ENCODE assay signal across 14 cellular contexts in the genomic region with DNA sequence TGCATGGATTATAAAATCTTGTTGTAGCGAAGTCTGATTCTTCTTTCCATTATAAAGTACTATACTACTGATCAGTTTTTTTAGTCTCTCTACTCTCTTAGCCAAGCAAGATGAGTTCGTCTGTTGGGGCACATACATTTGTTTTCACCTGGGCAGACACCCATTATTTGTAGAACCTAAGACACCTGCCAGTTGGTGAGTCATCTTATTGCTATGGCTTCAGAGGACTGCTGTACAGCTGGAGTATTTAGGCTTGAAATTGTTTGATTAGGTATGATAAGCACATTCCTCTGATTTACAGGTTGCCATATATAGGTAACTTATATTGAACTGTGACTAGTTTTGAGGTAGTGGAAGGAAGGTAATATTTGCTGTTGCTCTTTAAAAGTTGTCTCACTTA. TPM values are rescaled to one million over a fixed set of nuclear protein-coding genes. Genes with fewer than 3 reads are reported as not detected.
A peak's percentile ranks its signal among the peaks of the same experiment; 100 is the strongest.
DNase-seq lines count a peak whose midpoint lies in the region; ATAC-seq and TF ChIP-seq lines count a peak whose summit lies in the region.
"Had no signal": no experiment of that assay in that cellular context is flagged by ENCODE, and none has a peak within 500 bp of the region (broad histone marks: within the 10 kb centered on the region; RNA-seq: fewer than 3 reads in every experiment).

No MANE protein-coding gene starts in this region.

- no peaks in the 10 kb centered on the region for H3K27me3 Mint-ChIP-seq in CD4-positive, alpha-beta memory T cell
- H3K27me3 Mint-ChIP-seq: activated CD8-positive, alpha-beta memory T cell treated with anti-CD3 and anti-CD28 coated beads, Interleukin-2, amount 10 ng/mL, durations not matched to agents 7 days and 5 days had no signal

- no peak overlapping the region for H3K9ac ChIP-seq in SK-N-SH

- no peak for TF ChIP-seq RAD21 in SK-N-SH (IDR thresholded peaks at IDR 0.05; ENCODE audit: low read length)

- no peaks in the 10 kb centered on the region; a peak in 2 of 4 replicates for H3K4me1 ChIP-seq in SK-N-SH (ENCODE audit: control insufficient read depth in 1 of 2, insufficient read depth in 2 of 2, low read depth in 1 of 2, low read length in 1 of 2)
- H3K4me1 ChIP-seq in CD4-positive, alpha-beta memory T cell (ENCODE audit: insufficient read depth, low read length), result peaks cover 4% of the 10 kb centered on the region

- H3K4me1 Mint-ChIP-seq in stimulated activated effector memory CD8-positive, alpha-beta T cell treated with anti-CD3 and anti-CD28 coated beads, Interleukin-12 subunit alpha, Interleukin-12 subunit beta, amount 100 ng/mL, for 72 hours, result peaks cover 22% of the 10 kb centered on the region
- peaks cover 23 to 39% (median 32%) of the 10 kb centered on the region in 4 donors for H3K4me1 Mint-ChIP-seq in CD4-positive, alpha-beta memory T cell

- H3K9me3 Mint-ChIP-seq in stimulated activated effector memory CD8-positive, alpha-beta T cell treated with anti-CD3 and anti-CD28 coated beads, Interleukin-12 subunit alpha, Interleukin-12 subunit beta, amount 100 ng/mL, for 72 hours, result no peaks in the 10 kb centered on the region
- H3K9me3 Mint-ChIP-seq in CD4-positive, alpha-beta memory T cell, result no peaks in the 10 kb centered on the region
- H3K9me3 Mint-ChIP-seq: activated naive CD4-positive, alpha-beta T cell treated with anti-CD3 and anti-CD28 coated beads, Interleukin-2, amount 50 U/mL, for 72 hours; mesothelial cell of epicardium had no signal

- no peaks in the 10 kb centered on the region for H3K9me3 ChIP-seq in SK-N-SH
- H3K9me3 ChIP-seq in CD4-positive, alpha-beta memory T cell (ENCODE audit: control insufficient read depth in 1 of 2, low read length in 2 of 2), result no peaks in the 10 kb centered on the region

- no peak overlapping the region for H2AFZ ChIP-seq in SK-N-SH (ENCODE audit: low read depth)

- intact Hi-C loops in CD4-positive, alpha-beta memory T cell (cut with micrococcal nuclease), result no loop called here

- peak overlapping the region; percentile 34 for H3K27ac Mint-ChIP-seq in stimulated activated effector memory CD8-positive, alpha-beta T cell treated with anti-CD3 and anti-CD28 coated beads, Interleukin-12 subunit alpha, Interleukin-12 subunit beta, amount 100 ng/mL, for 72 hours
- peak overlapping the region in 2 of 7 donors; percentile 20 to 32 for H3K27ac Mint-ChIP-seq in CD4-positive, alpha-beta memory T cell
- H3K27ac Mint-ChIP-seq: activated CD8-positive, alpha-beta memory T cell treated with anti-CD3 and anti-CD28 coated beads, Interleukin-2, amount 10 ng/mL, durations not matched to agents 7 days and 5 days had no signal

- H3K79me2 ChIP-seq in SK-N-SH (ENCODE audit: insufficient read depth), result peaks cover 98% of the 10 kb centered on the region

- H3K4me3 ChIP-seq in SK-N-SH (ENCODE audit: low read depth in 2 of 2, low read length in 1 of 2), result no peak overlapping the region
- no peak overlapping the region for H3K4me3 ChIP-seq in epithelial cell of esophagus (ENCODE audit: low read length)
- no peak overlapping the region for H3K4me3 ChIP-seq in CD4-positive, alpha-beta memory T cell (ENCODE audit: low read length in 2 of 2)

- CTCF ChIA-PET in SK-N-SH (lab: Yijun Ruan, JAX), result interaction anchor here (1.4 to 1.7 kb wide), 2 partner anchors 44 to 148 kb away, joined by 3 to 7 read pairs; no protein-coding TSS in a partner anchor
- CTCF ChIA-PET in CD4-positive, alpha-beta memory T cell (lab: Charles Lee; ENCODE audit: partially characterized antibody), result no interaction called here

- peaks cover 5% of the 10 kb centered on the region; the same call in 1 of the 2 replicates for H4K20me1 ChIP-seq in SK-N-SH (ENCODE audit: insufficient read depth)

- H3K27ac ChIP-seq in SK-N-SH (ENCODE audit: low read depth in 2 of 2, low read length in 1 of 2), result no peak overlapping the region
- H3K27ac ChIP-seq in CD4-positive, alpha-beta memory T cell (ENCODE audit: low read depth, low read length), result no peak overlapping the region

- peaks cover 83% of the 10 kb centered on the region for H3K36me3 Mint-ChIP-seq in stimulated activated effector memory CD8-positive, alpha-beta T cell treated with anti-CD3 and anti-CD28 coated beads, Interleukin-12 subunit alpha, Interleukin-12 subunit beta, amount 100 ng/mL, for 72 hours
- peaks cover 20 to 31% of the 10 kb centered on the region in 2 donors for H3K36me3 Mint-ChIP-seq in CD4-positive, alpha-beta memory T cell

- POLR2A ChIA-PET in SK-N-SH (lab: Yijun Ruan, JAX), result no interaction called here
- POLR2A ChIA-PET in CD4-positive, alpha-beta memory T cell (lab: Charles Lee; ENCODE audit: partially characterized antibody), result interaction anchor here (1.0 kb wide), 1 partner anchor 17 kb away, joined by 4 read pairs; a partner anchor contains a TSS

- TF ChIP-seq EP300 in SK-N-SH (IDR thresholded peaks at IDR 0.05; ENCODE audit: borderline replicate concordance in 1 of 2, low read depth in 1 of 2, low read length in 1 of 2), result no peak

- no peak for ATAC-seq in SK-N-SH treated with all-trans-retinoic acid at 6 μM for 48 hours
- ATAC-seq in stimulated activated effector memory CD8-positive, alpha-beta T cell treated with anti-CD3 and anti-CD28 coated beads, Interleukin-12 subunit alpha, Interleukin-12 subunit beta, amount 100 ng/mL, for 72 hours, result no peak
- ATAC-seq in GM21717 (IDR thresholded peaks at IDR 0.05; ENCODE audit: unreplicated experiment), result no peak
- no peak for ATAC-seq in GM18907 (IDR thresholded peaks at IDR 0.05; ENCODE audit: unreplicated experiment)
- ATAC-seq: activated CD8-positive, alpha-beta memory T cell treated with anti-CD3 and anti-CD28 coated beads, Interleukin-2, amount 10 ng/mL, durations not matched to agents 7 days and 5 days; activated naive CD4-positive, alpha-beta T cell treated with anti-CD3 and anti-CD28 coated beads, Interleukin-2, amount 50 U/mL, for 72 hours had no signal

- H3F3A ChIP-seq in SK-N-SH (replicated peaks; ENCODE audit: insufficient read depth), result no peaks in the 10 kb centered on the region

- no peak overlapping the region for H3K4me3 Mint-ChIP-seq in stimulated activated effector memory CD8-positive, alpha-beta T cell treated with anti-CD3 and anti-CD28 coated beads, Interleukin-12 subunit alpha, Interleukin-12 subunit beta, amount 100 ng/mL, for 72 hours
- H3K4me3 Mint-ChIP-seq in CD4-positive, alpha-beta memory T cell, result peak overlapping the region in 1 of 8 donors; percentile 23
- H3K4me3 Mint-ChIP-seq: activated CD8-positive, alpha-beta memory T cell treated with anti-CD3 and anti-CD28 coated beads, Interleukin-2, amount 10 ng/mL, durations not matched to agents 7 days and 5 days; mesothelial cell of epicardium had no signal

- H3K4me2 ChIP-seq in SK-N-SH, result no peak overlapping the region

- no peaks in the 10 kb centered on the region for H3K27me3 ChIP-seq in SK-N-SH (ENCODE audit: insufficient read depth)
- no peaks in the 10 kb centered on the region for H3K27me3 ChIP-seq in CD4-positive, alpha-beta memory T cell (ENCODE audit: insufficient read depth, low read length)

- 77% methylated on average over 2 of the region's 2 CpGs for WGBS in SK-N-SH (ENCODE audit: low lambda C conversion rate)

- DNase-seq in SK-N-SH (no peak), NCI-H774 (lab: John Stamatoyannopoulos, UW) (peak; percentile 12), epithelial cell of esophagus (ENCODE audit: low read depth) (peak; percentile 53)
- DNase-seq in stimulated activated effector memory CD8-positive, alpha-beta T cell treated with anti-CD3 and anti-CD28 coated beads, Interleukin-12 subunit alpha, Interleukin-12 subunit beta, amount 100 ng/mL, for 72 hours (ENCODE audit: low spot score in 2 of 2), result no peak
- DNase-seq in CD4-positive, alpha-beta memory T cell, result no peak
- DNase-seq: activated CD8-positive, alpha-beta memory T cell treated with anti-CD3 and anti-CD28 coated beads, Interleukin-2, amount 10 ng/mL, durations not matched to agents 7 days and 5 days; NCI-H524; Right ventricle myocardium superior; stimulated activated CD8-positive, alpha-beta memory T cell treated with anti-CD3 and anti-CD28 coated beads, Interleukin-4, amount 100 ng/mL, for 48 hours had no signal

- no peaks in the 10 kb centered on the region for H3K9me2 ChIP-seq in SK-N-SH

- H3K36me3 ChIP-seq in SK-N-SH (replicated peaks in 1 of 2; ENCODE audit: control insufficient read depth in 1 of 2, insufficient read depth in 2 of 2, low read length in 1 of 2), result peaks cover 30 to 31% of the 10 kb centered on the region in 2 experiments
- H3K36me3 ChIP-seq in CD4-positive, alpha-beta memory T cell (ENCODE audit: insufficient read depth, low read length), result no peaks in the 10 kb centered on the region

- TF ChIP-seq CTCF in SK-N-SH (IDR thresholded peaks at IDR 0.05) (no peak), epithelial cell of esophagus (IDR thresholded peaks at IDR 0.05; ENCODE audit: insufficient read depth, low read depth, low read length, missing control alignments) (no peak)

TF ChIP-seq in SK-N-SH, 30 proteins besides CTCF, POLR2A, EP300 and RAD21 (continues in another document):
- TF ChIP-seq RCOR1 (IDR thresholded peaks at IDR 0.05; ENCODE audit: low read length), result no peak
- peak; percentile 20; the same call in 1 of the 2 replicates for TF ChIP-seq TCF12 (IDR thresholded peaks at IDR 0.05)

TF ChIP-seq in SK-N-SH treated with all-trans-retinoic acid at 6 μM for 48 hours, 23 proteins besides CTCF, POLR2A, EP300 and RAD21 (continues in another document):
- TF ChIP-seq PPARA (CRISPR knock-in tag; IDR thresholded peaks at IDR 0.05; ENCODE audit: borderline replicate concordance) (no peak), ZC3H10 (CRISPR knock-in tag; IDR thresholded peaks at IDR 0.05) (no peak), ESRRG (CRISPR knock-in tag; IDR thresholded peaks at IDR 0.05) (no peak), BACH2 (CRISPR knock-in tag; IDR thresholded peaks at IDR 0.05; ENCODE audit: borderline replicate concordance) (no peak)

RNA-seq across cellular contexts. Expression of a gene that starts 17.2 kb away (rescaled TPM):
- 3.8 and 4.7 TPM in 2 replicates for polyA plus RNA-seq in SK-N-SH (2012; rRNA removed)
- 2.6 and 3.5 TPM in 2 replicates for polyA plus RNA-seq in SK-N-SH (2012; cell fraction: cytosol; rRNA removed)
- polyA plus RNA-seq in SK-N-SH (2012; cell fraction: nucleus; rRNA removed), result 6.0 and 7.0 TPM in 2 replicates
- 10 to 100 TPM; 47.7 to 51.4 TPM for total RNA-seq in CD4-positive, alpha-beta memory T cell
- polyA plus RNA-seq in CD4-positive, alpha-beta memory T cell, result 10 to 100 TPM in 1 of 2 donors, 1 to 10 TPM in 1; 6.8 to 10.8 TPM

RNA-seq across cellular contexts. Expression of a gene that starts 34.4 kb away (rescaled TPM):
- polyA plus RNA-seq in SK-N-SH (2012; rRNA removed), result 3.0 and 5.2 TPM in 2 replicates
- polyA plus RNA-seq in SK-N-SH (2012; cell fraction: cytosol; rRNA removed), result 5.5 and 5.8 TPM in 2 replicates
- 1.4 and 3.2 TPM in 2 replicates for polyA plus RNA-seq in SK-N-SH (2012; cell fraction: nucleus; rRNA removed)
- total RNA-seq in CD4-positive, alpha-beta memory T cell, result under 1 TPM; 0.39 to 0.90 TPM
- polyA plus RNA-seq in CD4-positive, alpha-beta memory T cell, result under 1 TPM; 0.29 to 0.73 TPM

RNA-seq across cellular contexts. Expression of a gene that starts 51.1 kb away (rescaled TPM):
- polyA plus RNA-seq in SK-N-SH (2012; rRNA removed), result 442 and 636 TPM in 2 replicates
- polyA plus RNA-seq in SK-N-SH (2012; cell fraction: cytosol; rRNA removed), result 477 and 520 TPM in 2 replicates
- polyA plus RNA-seq in SK-N-SH (2012; cell fraction: nucleus; rRNA removed), result 159 and 164 TPM in 2 replicates
- 10 to 100 TPM; 64.5 to 69.6 TPM for total RNA-seq in CD4-positive, alpha-beta memory T cell
- polyA plus RNA-seq in CD4-positive, alpha-beta memory T cell, result 100 to 1,000 TPM; 264 to 325 TPM

Comparison
In these comparisons a context has a peak if more than half of its experiments do, and no peak if none do; other contexts are left out.
1. DNase-seq: peak in NCI-H774 (single experiment) and epithelial cell of esophagus (single experiment); none in SK-N-SH (single experiment), stimulated activated effector memory CD8-positive, alpha-beta T cell treated with anti-CD3 and anti-CD28 coated beads, Interleukin-12 subunit alpha, Interleukin-12 subunit beta, amount 100 ng/mL, for 72 hours (0 of 2) and CD4-positive, alpha-beta memory T cell (0 of 5).